2 cellular contexts compared by ENCODE assay signal in genomic region chr1:213989740-213990472, GRCh38.
TF ChIP-seq lines count a peak whose summit lies in the region.

No MANE protein-coding gene starts in this region.

TF ChIP-seq in WTC11, 78 proteins besides CTCF, POLR2A, EP300 and RAD21 (continued from another document and continues in another):
- TF ChIP-seq ARID4B (CRISPR knock-in tag; IDR thresholded peaks at IDR 0.05; ENCODE audit: borderline replicate concordance) (no peak), ZNF219 (CRISPR knock-in tag; IDR thresholded peaks at IDR 0.05; ENCODE audit: borderline replicate concordance) (no peak), EMX1 (CRISPR knock-in tag; IDR thresholded peaks at IDR 0.05) (no peak), ZMAT4 (CRISPR knock-in tag; IDR thresholded peaks at IDR 0.05) (no peak), HMGA2 (CRISPR knock-in tag; IDR thresholded peaks at IDR 0.05) (no peak), ESRRA (CRISPR knock-in tag; IDR thresholded peaks at IDR 0.05; ENCODE audit: borderline replicate concordance) (no peak), PREB (CRISPR knock-in tag; IDR thresholded peaks at IDR 0.05; ENCODE audit: borderline replicate concordance) (no peak), KAT7 (CRISPR knock-in tag; IDR thresholded peaks at IDR 0.05; ENCODE audit: borderline replicate concordance) (no peak), ATF6 (CRISPR knock-in tag; IDR thresholded peaks at IDR 0.05) (no peak), ELF4 (CRISPR knock-in tag; IDR thresholded peaks at IDR 0.05; ENCODE audit: low read depth) (no peak), ZNF671 (CRISPR knock-in tag; IDR thresholded peaks at IDR 0.05) (no peak), FOXJ3 (CRISPR knock-in tag; IDR thresholded peaks at IDR 0.05; ENCODE audit: borderline replicate concordance) (no peak), ZNF532 (CRISPR knock-in tag; IDR thresholded peaks at IDR 0.05; ENCODE audit: borderline replicate concordance) (no peak), NR2C2 (CRISPR knock-in tag; IDR thresholded peaks at IDR 0.05) (no peak)

TF ChIP-seq in HepG2, 621 proteins besides CTCF, POLR2A, EP300 and RAD21 (continued from another document and continues in another):
- TF ChIP-seq HINFP (CRISPR knock-in tag; IDR thresholded peaks at IDR 0.05; ENCODE audit: low read depth), result 0 out of 2 replicates have a peak, but pooled peaks have one; percentile 3
- TF ChIP-seq REPIN1 (CRISPR knock-in tag; IDR thresholded peaks at IDR 0.05; ENCODE audit: borderline replicate concordance, low read depth), result no peak
- no peak for TF ChIP-seq ZBTB7A (CRISPR knock-in tag; IDR thresholded peaks at IDR 0.05)
- no peak for TF ChIP-seq ZNF383 (CRISPR knock-in tag; IDR thresholded peaks at IDR 0.05; ENCODE audit: borderline replicate concordance)
- no peak for TF ChIP-seq MEIS1 (CRISPR knock-in tag; IDR thresholded peaks at IDR 0.05; ENCODE audit: borderline replicate concordance)
- TF ChIP-seq ZNF235 (CRISPR knock-in tag; IDR thresholded peaks at IDR 0.05; ENCODE audit: borderline replicate concordance), result no peak
- no peak for TF ChIP-seq TCF7L2 (IDR thresholded peaks at IDR 0.05; ENCODE audit: low read depth, low read length)
- TF ChIP-seq FOXM1 (CRISPR knock-in tag; IDR thresholded peaks at IDR 0.05), result no peak
- 0 out of 2 replicates have a peak, but pooled peaks have one; percentile 81 for TF ChIP-seq MBD4 (IDR thresholded peaks at IDR 0.05; ENCODE audit: borderline replicate concordance, low read length)
- TF ChIP-seq KLF12 (CRISPR knock-in tag; IDR thresholded peaks at IDR 0.05; ENCODE audit: borderline replicate concordance), result no peak
- no peak for TF ChIP-seq POLR2G (IDR thresholded peaks at IDR 0.05; ENCODE audit: low read depth, low read length)
- TF ChIP-seq RBFOX2 (IDR thresholded peaks at IDR 0.05; ENCODE audit: low read depth, low read length), result peak; percentile 76
- TF ChIP-seq CEBPZ (IDR thresholded peaks at IDR 0.05; ENCODE audit: low read length), result no peak
- no peak for TF ChIP-seq GATA4 (IDR thresholded peaks at IDR 0.05; ENCODE audit: borderline replicate concordance, low read depth)
- TF ChIP-seq ZNF749 (CRISPR knock-in tag; IDR thresholded peaks at IDR 0.05; ENCODE audit: borderline replicate concordance), result 0 out of 2 replicates have a peak, but pooled peaks have one; percentile 10
- no peak for TF ChIP-seq GTF2F1 (IDR thresholded peaks at IDR 0.05; ENCODE audit: low read length)
- no peak for TF ChIP-seq ZNF646 (CRISPR knock-in tag; IDR thresholded peaks at IDR 0.05)
- TF ChIP-seq ZFP36 (IDR thresholded peaks at IDR 0.05; ENCODE audit: borderline replicate concordance, low read depth, low read length, partially characterized antibody), result no peak
- TF ChIP-seq CBX2 (IDR thresholded peaks at IDR 0.05; ENCODE audit: low read depth, low read length), result no peak
- TF ChIP-seq CBX2 (CRISPR knock-in tag; IDR thresholded peaks at IDR 0.05; ENCODE audit: low read depth), result no peak
- no peak for TF ChIP-seq TBX3 (IDR thresholded peaks at IDR 0.05; ENCODE audit: borderline replicate concordance)
- no peak for TF ChIP-seq ZNF136 (CRISPR knock-in tag; IDR thresholded peaks at IDR 0.05; ENCODE audit: low read depth)
- no peak for TF ChIP-seq SOX6 (IDR thresholded peaks at IDR 0.05)
- TF ChIP-seq SOX6 (CRISPR knock-in tag; IDR thresholded peaks at IDR 0.05), result no peak
- no peak for TF ChIP-seq KDM6A (CRISPR knock-in tag; IDR thresholded peaks at IDR 0.05; ENCODE audit: low read depth)
- no peak for TF ChIP-seq E2F2 (CRISPR knock-in tag; IDR thresholded peaks at IDR 0.05; ENCODE audit: borderline replicate concordance)
- TF ChIP-seq TBX2 (CRISPR knock-in tag; IDR thresholded peaks at IDR 0.05; ENCODE audit: borderline replicate concordance), result no peak
- no peak for TF ChIP-seq TRAFD1 (CRISPR knock-in tag; IDR thresholded peaks at IDR 0.05; ENCODE audit: borderline replicate concordance)
- TF ChIP-seq MXD3 (CRISPR knock-in tag; IDR thresholded peaks at IDR 0.05), result no peak
- TF ChIP-seq PRDM4 (CRISPR knock-in tag; IDR thresholded peaks at IDR 0.05; ENCODE audit: borderline replicate concordance), result no peak
- TF ChIP-seq TGIF2 (CRISPR knock-in tag; IDR thresholded peaks at IDR 0.05), result peak; percentile 33; the same call in 1 of the 2 replicates
- TF ChIP-seq ZNF740 (CRISPR knock-in tag; IDR thresholded peaks at IDR 0.05), result no peak
- TF ChIP-seq ZNF205 (CRISPR knock-in tag; IDR thresholded peaks at IDR 0.05), result no peak
- no peak for TF ChIP-seq FOXC1 (CRISPR knock-in tag; IDR thresholded peaks at IDR 0.05; ENCODE audit: borderline replicate concordance)
- no peak for TF ChIP-seq SOX13 (IDR thresholded peaks at IDR 0.05)
- no peak; a peak in 1 of 4 replicates for TF ChIP-seq SOX13 (CRISPR knock-in tag; conservative IDR thresholded peaks at IDR 0.05 in 1 of 2, IDR thresholded peaks at IDR 0.05 in 1 of 2)
- no peak for TF ChIP-seq SIN3A (IDR thresholded peaks at IDR 0.05; ENCODE audit: borderline replicate concordance, low read depth, low read length)
- no peak for TF ChIP-seq PAX8 (CRISPR knock-in tag; IDR thresholded peaks at IDR 0.05; ENCODE audit: borderline replicate concordance)
